In genomic region chr19:48968179-48968661, GRCh38 we compare ENCODE assay signal across 11 cellular contexts. TPM values are rescaled to one million over a fixed set of nuclear protein-coding genes. Genes with fewer than 3 reads are reported as not detected.
DNase-seq lines count a peak whose midpoint lies in the region; TF ChIP-seq lines count a peak whose summit lies in the region.
"Had no signal": no experiment of that assay in that cellular context is flagged by ENCODE, and none has a peak within 500 bp of the region (broad histone marks: within the 10 kb centered on the region; RNA-seq: fewer than 3 reads in every experiment).

No MANE protein-coding gene starts in this region.

- intact Hi-C loops in posterior cingulate gyrus (cut with DNase I) = loop anchor here (10.0 kb wide), 1 partner anchor 63 kb away; the partner anchor contains the start of gene NUCB1

- no peak overlapping the region for H3K4me3 ChIP-seq in AG10803 (ENCODE audit: low read length)
- H3K4me3 ChIP-seq in Peyer's patch = no peak overlapping the region

- peaks cover 55% of the 10 kb centered on the region for H3K36me3 Mint-ChIP-seq in HFFc6 (ENCODE audit: low read depth)
- peaks cover 22% of the 10 kb centered on the region for H3K36me3 Mint-ChIP-seq in neural crest cell (ENCODE audit: low read depth)

- H3K4me3 Mint-ChIP-seq in HFFc6 (peak overlapping the region; percentile 100), neural crest cell (peak overlapping the region; percentile 99)

- TF ChIP-seq CTCF in AG10803 (conservative IDR thresholded peaks at IDR 0.05; ENCODE audit: low read length) (no peak), HFFc6 (IDR thresholded peaks at IDR 0.05) (no peak), neural crest cell (conservative IDR thresholded peaks at IDR 0.05) (no peak), Peyer's patch (IDR thresholded peaks at IDR 0.05) (no peak)

- H3K4me1 Mint-ChIP-seq in HFFc6 (ENCODE audit: low read depth) (peaks cover 44% of the 10 kb centered on the region), neural crest cell (peaks cover 44% of the 10 kb centered on the region)

- H3K27me3 Mint-ChIP-seq in HFFc6 (ENCODE audit: insufficient read depth) = peaks cover 43% of the 10 kb centered on the region
- H3K27me3 Mint-ChIP-seq in neural crest cell (ENCODE audit: low read depth) = peaks cover 21% of the 10 kb centered on the region

- H3K9me3 Mint-ChIP-seq in HFFc6 = peaks cover 14% of the 10 kb centered on the region
- H3K9me3 Mint-ChIP-seq in neural crest cell = no peaks in the 10 kb centered on the region

- peaks cover 0 to 33% (median 27%) of the 10 kb centered on the region in 4 donors for H3K4me1 ChIP-seq in Peyer's patch

- peaks cover 0 to 62% (median 0%) of the 10 kb centered on the region in 3 donors for H3K36me3 ChIP-seq in Peyer's patch

- H3K27ac Mint-ChIP-seq in HFFc6 (peak overlapping the region; percentile 99), neural crest cell (ENCODE audit: unreplicated experiment) (no peak overlapping the region)

- peak in 1 of 2 donors; percentile 28 for TF ChIP-seq POLR2A in Peyer's patch (IDR thresholded peaks at IDR 0.05)

- DNase-seq in AG10803 (ENCODE audit: low read depth) (peak; percentile 61), HFFc6 (peak; percentile 16), caudate nucleus (lab: John Stamatoyannopoulos, UW) (no peak), neural crest cell (ENCODE audit: low read depth, low spot score) (no peak), Peyer's patch (no peak), posterior cingulate gyrus (no peak), HuH-7.5 (ENCODE audit: low spot score) (no peak), C1 segment of cervical spinal cord (lab: John Stamatoyannopoulos, UW) (no peak)
- DNase-seq: activated T-cell treated with anti-CD3 and anti-CD28 coated beads, Interleukin-2, amount 50 U/mL, for 1 hour; NCI-H1417 had no signal

- no peaks in the 10 kb centered on the region for H3K27me3 ChIP-seq in Peyer's patch

- no peaks in the 10 kb centered on the region for H3K9me3 ChIP-seq in Peyer's patch

- peak overlapping the region; percentile 99 for H3K27ac ChIP-seq in caudate nucleus (ENCODE audit: low read depth, low read length)
- peak overlapping the region in 2 of 4 donors; percentile 46 to 96 for H3K27ac ChIP-seq in Peyer's patch

RNA-seq across cellular contexts. Expression of gene FTL, which starts 3.1 kb away (rescaled TPM):
- total RNA-seq in HFFc6 (2021; fragmentation: NEBNext Ultra II Directional; extraction: Animal tissue kit (Norgen Biotek cat#: 25700)) = 1,000 to 10,000 TPM; 2,438 to 4,450 (median 3,824) TPM
- total RNA-seq in neural crest cell = 908 and 1,003 TPM in 2 replicates
- total RNA-seq in Peyer's patch = 1,000 to 10,000 TPM; 5,249 to 9,852 (median 6,180) TPM

RNA-seq across cellular contexts. Expression of gene BAX, which starts 13.5 kb away (rescaled TPM):
- 100 to 1,000 TPM; 223 to 260 (median 244) TPM for total RNA-seq in HFFc6 (2021; fragmentation: NEBNext Ultra II Directional; extraction: Animal tissue kit (Norgen Biotek cat#: 25700))
- total RNA-seq in neural crest cell (150 and 171 TPM in 2 replicates), Peyer's patch (100 to 1,000 TPM in 3 of 4 donors, 10 to 100 TPM in 1; 71.0 to 138 (median 104) TPM)

RNA-seq across cellular contexts. Expression of gene GYS1, which starts 24.9 kb away (rescaled TPM):
- 10 to 100 TPM; 76.0 to 90.8 (median 87.5) TPM for total RNA-seq in HFFc6 (2021; fragmentation: NEBNext Ultra II Directional; extraction: Animal tissue kit (Norgen Biotek cat#: 25700))
- total RNA-seq in neural crest cell (53.2 and 56.2 TPM in 2 replicates), Peyer's patch (10 to 100 TPM; 24.8 to 61.8 (median 44.0) TPM)

RNA-seq across cellular contexts. Expression of gene RUVBL2, which starts 25.5 kb away (rescaled TPM):
- total RNA-seq in HFFc6 (2021; fragmentation: NEBNext Ultra II Directional; extraction: Animal tissue kit (Norgen Biotek cat#: 25700)) = 100 to 1,000 TPM; 131 to 161 (median 159) TPM
- total RNA-seq in neural crest cell (118 and 125 TPM in 2 replicates), Peyer's patch (100 to 1,000 TPM in 1 of 4 donors, 10 to 100 TPM in 3; 34.2 to 111 (median 42.8) TPM)

RNA-seq across cellular contexts. Expression of gene DHDH, which starts 34.7 kb away (rescaled TPM):
- total RNA-seq in HFFc6 (2021; fragmentation: NEBNext Ultra II Directional; extraction: Animal tissue kit (Norgen Biotek cat#: 25700)) = not detected
- total RNA-seq in neural crest cell = 0.47 and 0.82 TPM in 2 replicates
- total RNA-seq in Peyer's patch = 10 to 100 TPM in 3 of 4 donors, not detected in 1; 14.6 to 55.5 (median 45.9) TPM
- total RNA-seq: posterior vena cava had no signal

Comparison
In these comparisons a context has a peak if more than half of its experiments do, and no peak if none do; other contexts are left out.
1. DNase-seq: peak in AG10803 (single experiment) and HFFc6 (single experiment); none in caudate nucleus (0 of 61), neural crest cell (single experiment), Peyer's patch (0 of 3), posterior cingulate gyrus (0 of 10), HuH-7.5 (single experiment) and C1 segment of cervical spinal cord (0 of 14).